In genomic region chr4:108350332-108350731, GRCh38 we compare ENCODE assay signal across 23 cellular contexts.
DNase-seq lines count a peak whose midpoint lies in the region; ATAC-seq and TF ChIP-seq lines count a peak whose summit lies in the region.
"Had no signal": no experiment of that assay in that cellular context is flagged by ENCODE, and none has a peak within 500 bp of the region (broad histone marks: within the 10 kb centered on the region; RNA-seq: fewer than 3 reads in every experiment).

No MANE protein-coding gene starts in this region.

- H2BK5ac ChIP-seq in mesendoderm (ENCODE audit: low read length), result no peak overlapping the region

- peak overlapping the region; percentile 99 for H3K27ac ChIP-seq in KOPT-K1 (ENCODE audit: low read depth, low read length, poor library complexity, severe bottlenecking)
- H3K27ac ChIP-seq in mesendoderm (ENCODE audit: low read depth, low read length), result no peak overlapping the region
- no peak overlapping the region for H3K27ac ChIP-seq in gastrocnemius medialis
- H3K27ac ChIP-seq: epithelial cell of prostate, heart left ventricle, left lung, upper lobe of left lung had no signal

- in situ Hi-C loops in gastrocnemius medialis (cut with MboI; ENCODE audit: low sequenced_read_pairs in 4 of 4), result no loop called here

- no CpG with 5 or more reads among the region's 14 CpGs for WGBS in mesendoderm (ENCODE audit: extremely low coverage, insufficient coverage, low lambda C conversion rate)

- H3K4me3 ChIP-seq in mesendoderm (ENCODE audit: low read length) (no peak overlapping the region), gastrocnemius medialis (no peak overlapping the region)
- H3K4me3 ChIP-seq: heart left ventricle, left lung, upper lobe of left lung had no signal

- H3K36me3 ChIP-seq in KOPT-K1 (ENCODE audit: insufficient read depth, low read length) (no peaks in the 10 kb centered on the region), mesendoderm (ENCODE audit: control insufficient read depth, insufficient read depth, low read length) (no peaks in the 10 kb centered on the region), gastrocnemius medialis (no peaks in the 10 kb centered on the region)
- H3K36me3 ChIP-seq: heart left ventricle, left lung, upper lobe of left lung had no signal

- H3K4me2 ChIP-seq in mesendoderm (ENCODE audit: low read length), result no peak overlapping the region

- no peak overlapping the region for H3K23ac ChIP-seq in mesendoderm (ENCODE audit: low read length)

- H3K27me3 ChIP-seq in mesendoderm (ENCODE audit: insufficient read depth, low read length, poor library complexity) (no peaks in the 10 kb centered on the region), gastrocnemius medialis (no peaks in the 10 kb centered on the region)
- H3K27me3 ChIP-seq: heart left ventricle, left lung, upper lobe of left lung had no signal

- H2AK5ac ChIP-seq in mesendoderm (ENCODE audit: low read length), result no peak overlapping the region

- no peak overlapping the region for H4K5ac ChIP-seq in mesendoderm (ENCODE audit: low read length)

- no peaks in the 10 kb centered on the region for H3K79me2 ChIP-seq in mesendoderm (ENCODE audit: control insufficient read depth, insufficient read depth, low read length)

- peak; percentile 28; the same call in 1 of the 3 replicates for ATAC-seq in SK-N-SH treated with all-trans-retinoic acid at 6 μM for 48 hours
- no peak for ATAC-seq in gastrocnemius medialis
- ATAC-seq in GM18520 (IDR thresholded peaks at IDR 0.05; ENCODE audit: unreplicated experiment), result no peak
- ATAC-seq: activated CD4-positive, CD25-positive, alpha-beta regulatory T cell treated with anti-CD3 and anti-CD28 coated beads, Interleukin-2, amount 50 U/mL, for 24 hours; heart left ventricle; left lung; naive thymus-derived CD4-positive, alpha-beta T cell had no signal

- no peak overlapping the region for H2BK120ac ChIP-seq in mesendoderm (ENCODE audit: low read depth, low read length)

- H2BK15ac ChIP-seq in mesendoderm (replicated peaks; ENCODE audit: low read depth), result no peak overlapping the region

- DNase-seq in NCI-H2171 treated with DMSO at 0.1 percent for 48 hours (lab: John Stamatoyannopoulos, UW) (peak; percentile 8), NCI-H2171 (lab: John Stamatoyannopoulos, UW) (no peak), mesendoderm (peak; percentile 75), gastrocnemius medialis (no peak), NCI-H187 (lab: John Stamatoyannopoulos, UW) (no peak)
- DNase-seq: activated CD4-positive, alpha-beta memory T cell treated with anti-CD3 and anti-CD28 coated beads, Interleukin-2, amount 10 ng/mL, durations not matched to agents 7 days and 5 days; activated effector memory CD4-positive, alpha-beta T cell treated with anti-CD3 and anti-CD28 coated beads, Interleukin-2, amount 50 U/mL, for 16 hours; cerebellar nuclear complex; COR-L47; HCEC 1CT; heart left ventricle; naive thymus-derived CD4-positive, alpha-beta T cell; NCI-H1092; NCI-H1930; substantia nigra; T-helper 1 cell had no signal

- intact Hi-C loops in gastrocnemius medialis (cut with DNase I; ENCODE audit: low total_unique reads), result no loop called here

- H3K9me3 ChIP-seq in KOPT-K1 (ENCODE audit: insufficient read depth, low read length, poor library complexity, severe bottlenecking), result no peaks in the 10 kb centered on the region
- H3K9me3 ChIP-seq in gastrocnemius medialis, result no peaks in the 10 kb centered on the region
- H3K9me3 ChIP-seq: heart left ventricle, left lung, upper lobe of left lung had no signal

- H3K79me1 ChIP-seq in mesendoderm (ENCODE audit: low read length), result no peaks in the 10 kb centered on the region

- H3K56ac ChIP-seq in mesendoderm (ENCODE audit: low read length), result no peak overlapping the region

- H3K4ac ChIP-seq in mesendoderm (ENCODE audit: low read depth, low read length), result no peak overlapping the region

- no peak overlapping the region for H3K18ac ChIP-seq in mesendoderm (ENCODE audit: low read length)

- TF ChIP-seq CTCF in gastrocnemius medialis (IDR thresholded peaks at IDR 0.05 in 4 of 5, conservative IDR thresholded peaks at IDR 0.05 in 1 of 5), result no peak

- H3K9ac ChIP-seq in mesendoderm (ENCODE audit: low read length), result no peak overlapping the region

- no peak overlapping the region for H4K8ac ChIP-seq in mesendoderm (ENCODE audit: low read depth, low read length)

- no peaks in the 10 kb centered on the region for H3K4me1 ChIP-seq in mesendoderm (ENCODE audit: control insufficient read depth, low read depth, low read length)
- H3K4me1 ChIP-seq in gastrocnemius medialis, result no peaks in the 10 kb centered on the region

- no peak for TF ChIP-seq POLR2A in gastrocnemius medialis (IDR thresholded peaks at IDR 0.05)

TF ChIP-seq in SK-N-SH treated with all-trans-retinoic acid at 6 μM for 48 hours, 23 proteins besides CTCF, POLR2A, EP300 and RAD21:
- TF ChIP-seq ZC3H10 (CRISPR knock-in tag; IDR thresholded peaks at IDR 0.05) (no peak), TOX (CRISPR knock-in tag; IDR thresholded peaks at IDR 0.05; ENCODE audit: borderline replicate concordance) (no peak), ZNF565 (CRISPR knock-in tag; conservative IDR thresholded peaks at IDR 0.05; ENCODE audit: low read depth) (no peak), PATZ1 (CRISPR knock-in tag; IDR thresholded peaks at IDR 0.05; ENCODE audit: borderline replicate concordance) (no peak), ZNF8 (CRISPR knock-in tag; IDR thresholded peaks at IDR 0.05) (no peak), TCF4 (CRISPR knock-in tag; IDR thresholded peaks at IDR 0.05; ENCODE audit: borderline replicate concordance) (peak; percentile 42; the same call in 1 of the 2 replicates), CSDC2 (CRISPR knock-in tag; IDR thresholded peaks at IDR 0.05) (no peak)
- TF ChIP-seq, protein P1, sequence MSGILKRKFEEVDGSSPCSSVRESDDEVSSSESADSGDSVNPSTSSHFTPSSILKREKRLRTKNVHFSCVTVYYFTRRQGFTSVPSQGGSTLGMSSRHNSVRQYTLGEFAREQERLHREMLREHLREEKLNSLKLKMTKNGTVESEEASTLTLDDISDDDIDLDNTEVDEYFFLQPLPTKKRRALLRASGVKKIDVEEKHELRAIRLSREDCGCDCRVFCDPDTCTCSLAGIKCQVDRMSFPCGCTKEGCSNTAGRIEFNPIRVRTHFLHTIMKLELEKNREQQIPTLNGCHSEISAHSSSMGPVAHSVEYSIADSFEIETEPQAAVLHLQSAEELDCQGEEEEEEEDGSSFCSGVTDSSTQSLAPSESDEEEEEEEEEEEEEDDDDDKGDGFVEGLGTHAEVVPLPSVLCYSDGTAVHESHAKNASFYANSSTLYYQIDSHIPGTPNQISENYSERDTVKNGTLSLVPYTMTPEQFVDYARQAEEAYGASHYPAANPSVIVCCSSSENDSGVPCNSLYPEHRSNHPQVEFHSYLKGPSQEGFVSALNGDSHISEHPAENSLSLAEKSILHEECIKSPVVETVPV (CRISPR knock-in tag; IDR thresholded peaks at IDR 0.05), result no peak

Comparison
In these comparisons a context has a peak if more than half of its experiments do, and no peak if none do; other contexts are left out.
1. DNase-seq: peak in NCI-H2171 treated with DMSO at 0.1 percent for 48 hours (single experiment) and mesendoderm (single experiment); none in NCI-H2171 (single experiment), gastrocnemius medialis (0 of 2) and NCI-H187 (0 of 2).